Comparison of ENCODE assay signal across 8 cellular contexts in genomic region chr21:25733859-25734653, GRCh38. TPM values are rescaled to one million over a fixed set of nuclear protein-coding genes. Genes with fewer than 3 reads are reported as not detected.
DNase-seq lines count a peak whose midpoint lies in the region; ATAC-seq and TF ChIP-seq lines count a peak whose summit lies in the region.

No MANE protein-coding gene starts in this region.

- peaks cover 8 to 77% (median 57%) of the 10 kb centered on the region in 9 donors for H3K4me1 ChIP-seq in heart right ventricle

- POLR2A ChIA-PET in activated CD4-positive, alpha-beta T cell treated with anti-CD3 and anti-CD28 coated beads for 36 hours (lab: Charles Lee): interaction anchor here (0.7 to 0.9 kb wide), 4 partner anchors 10 to 75 kb away, joined by 3 to 8 read pairs (median 4); no protein-coding TSS in a partner anchor

- no peak for TF ChIP-seq CTCF in heart right ventricle (IDR thresholded peaks at IDR 0.05)

- intact Hi-C loops in activated CD4-positive, alpha-beta T cell treated with anti-CD3 and anti-CD28 coated beads for 36 hours (cut with DNase I, micrococcal nuclease): loop anchor here (1.0 to 10.0 kb wide), 6 partner anchors 67 to 431 kb away; partner anchors contain the start of gene JAM2 (in 1 of the 2)
- intact Hi-C loops in heart right ventricle (cut with DNase I): loop anchor here in 1 of 10 donors (10.0 kb wide), 1 partner anchor 129 kb away; the partner anchor contains the start of gene MRPL39

- peak overlapping the region; percentile 74 to 98 (median 92) for H3K4me3 ChIP-seq in heart right ventricle

- H3K4me1 Mint-ChIP-seq in activated CD4-positive, alpha-beta T cell treated with anti-CD3 and anti-CD28 coated beads for 36 hours: peaks cover 47% of the 10 kb centered on the region

- peak; percentile 8 for ATAC-seq in activated CD4-positive, alpha-beta T cell treated with anti-CD3 and anti-CD28 coated beads for 36 hours
- ATAC-seq in HG02759 (IDR thresholded peaks at IDR 0.05; ENCODE audit: unreplicated experiment): peak; percentile 13
- ATAC-seq in heart right ventricle: peak in 7 of 8 donors; percentile 2 to 53 (median 29)
- no peak for ATAC-seq in HG02884 (IDR thresholded peaks at IDR 0.05; ENCODE audit: unreplicated experiment)

- no peaks in the 10 kb centered on the region for H3K9me3 ChIP-seq in heart right ventricle

- no peaks in the 10 kb centered on the region for H3K27me3 ChIP-seq in heart right ventricle

- H3K27ac Mint-ChIP-seq in activated CD4-positive, alpha-beta T cell treated with anti-CD3 and anti-CD28 coated beads for 36 hours: peak overlapping the region; percentile 100

- H3K4me3 Mint-ChIP-seq in activated CD4-positive, alpha-beta T cell treated with anti-CD3 and anti-CD28 coated beads for 36 hours: peak overlapping the region; percentile 98

- CTCF ChIA-PET in activated CD4-positive, alpha-beta T cell treated with anti-CD3 and anti-CD28 coated beads for 36 hours (lab: Charles Lee): interaction anchor here (0.6 to 2.2 kb wide), 11 partner anchors 9 to 126 kb away, joined by 3 to 8 read pairs (median 3); no protein-coding TSS in a partner anchor

- H3K36me3 Mint-ChIP-seq in activated CD4-positive, alpha-beta T cell treated with anti-CD3 and anti-CD28 coated beads for 36 hours (ENCODE audit: low read depth): peaks cover 18% of the 10 kb centered on the region

- H3K9me3 Mint-ChIP-seq in activated CD4-positive, alpha-beta T cell treated with anti-CD3 and anti-CD28 coated beads for 36 hours (ENCODE audit: low read depth): no peaks in the 10 kb centered on the region

- peak; percentile 55 for DNase-seq in activated CD4-positive, alpha-beta T cell treated with anti-CD3 and anti-CD28 coated beads for 36 hours
- DNase-seq in activated CD4-positive, alpha-beta T cell treated with anti-CD3 and anti-CD28 coated beads, Interleukin-2, amount 50 U/mL, for 1 hour: no peak
- DNase-seq in NCI-H748 (lab: John Stamatoyannopoulos, UW; ENCODE audit: unreplicated experiment) (peak; percentile 10), heart right ventricle (peak in 1 of 2 donors; percentile 39), putamen (ENCODE audit: low spot score) (peak; percentile 23)
- peak; percentile 3 for DNase-seq in activated naive CD8-positive, alpha-beta T cell treated with anti-CD3 and anti-CD28 coated beads, Interleukin-2, amount 50 U/mL, for 16 hours (ENCODE audit: low read depth, low spot score)

- H3K36me3 ChIP-seq in heart right ventricle: peaks cover 0 to 27% (median 9%) of the 10 kb centered on the region in 9 donors

- 2% methylated on average over 30 of the region's 30 CpGs for WGBS in heart right ventricle, 2 donors

- H3K27ac ChIP-seq in heart right ventricle: peak overlapping the region; percentile 97 to 100 (median 99)

- H3K27me3 Mint-ChIP-seq in activated CD4-positive, alpha-beta T cell treated with anti-CD3 and anti-CD28 coated beads for 36 hours: no peaks in the 10 kb centered on the region

RNA-seq across cellular contexts. Expression of gene ATP5PF, which starts 0.6 kb away (rescaled TPM):
- 100 to 1,000 TPM; 154 to 165 TPM for total RNA-seq in activated CD4-positive, alpha-beta T cell treated with anti-CD3 and anti-CD28 coated beads for 36 hours
- 100 to 1,000 TPM; 537 to 965 (median 854) TPM for total RNA-seq in heart right ventricle
- polyA plus RNA-seq in heart right ventricle: 100 to 1,000 TPM; 596 to 726 TPM

RNA-seq across cellular contexts. Expression of gene GABPA, which starts 0.7 kb away (rescaled TPM):
- 10 to 100 TPM; 18.7 to 25.3 TPM for total RNA-seq in activated CD4-positive, alpha-beta T cell treated with anti-CD3 and anti-CD28 coated beads for 36 hours
- total RNA-seq in heart right ventricle: 10 to 100 TPM; 11.0 to 18.4 (median 14.1) TPM
- polyA plus RNA-seq in heart right ventricle: 10 to 100 TPM in 1 of 2 donors, 1 to 10 TPM in 1; 5.1 to 11.0 TPM
